ENCODE assay signal across 11 cellular contexts in the genomic region with DNA sequence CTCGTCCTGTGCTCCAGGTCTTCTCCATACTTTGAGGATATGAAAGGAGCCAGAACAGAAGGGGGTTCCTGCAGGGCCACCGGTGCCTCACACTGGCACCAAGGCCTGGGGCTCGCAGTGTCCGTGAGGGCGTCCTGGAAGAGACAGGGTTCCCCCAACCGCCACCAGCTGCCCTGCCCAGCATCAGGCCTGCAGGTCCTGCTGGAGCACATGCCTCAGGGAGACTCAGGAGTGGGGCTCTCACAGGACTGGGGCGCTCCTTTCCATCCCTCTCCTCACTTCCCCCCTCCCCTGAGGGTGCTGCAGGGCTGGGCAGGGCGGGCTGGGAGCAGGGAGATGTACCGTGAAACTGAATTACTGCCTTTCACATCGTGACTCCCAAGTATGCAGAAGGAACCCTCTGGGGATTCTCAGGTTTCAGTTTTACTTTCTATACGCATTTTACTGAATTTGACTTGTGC. TPM values are rescaled to one million over a fixed set of nuclear protein-coding genes. Genes with fewer than 3 reads are reported as not detected.
DNase-seq lines count a peak whose midpoint lies in the region; ATAC-seq and TF ChIP-seq lines count a peak whose summit lies in the region.
"Had no signal": no experiment of that assay in that cellular context is flagged by ENCODE, and none has a peak within 500 bp of the region (broad histone marks: within the 10 kb centered on the region; RNA-seq: fewer than 3 reads in every experiment).

No MANE protein-coding gene starts in this region.

- H3K4me3 ChIP-seq in CD8-positive, alpha-beta T cell (ENCODE audit: low read depth, low read length) = no peak overlapping the region

- no peaks in the 10 kb centered on the region for H3K9me3 ChIP-seq in CD8-positive, alpha-beta T cell (ENCODE audit: low read length)

- TF ChIP-seq CTCF in GM10248 (IDR thresholded peaks at IDR 0.05; ENCODE audit: control extremely low read depth, extremely low read depth, low read depth, missing control alignments) = no peak
- TF ChIP-seq CTCF in omental fat pad (IDR thresholded peaks at IDR 0.05) = no peak
- TF ChIP-seq CTCF in CD8-positive, alpha-beta T cell (IDR thresholded peaks at IDR 0.05) = no peak

- peak; percentile 64 for DNase-seq in GM10248 (ENCODE audit: extremely low spot score)
- DNase-seq in fibroblast of gingiva (ENCODE audit: low read depth) = peak; percentile 9
- no peak for DNase-seq in retina
- no peak for DNase-seq in omental fat pad (ENCODE audit: low spot score)
- DNase-seq in activated CD4-positive, alpha-beta T cell treated with anti-CD3 and anti-CD28 coated beads for 48 hours = no peak
- no peak for DNase-seq in CD8-positive, alpha-beta T cell
- DNase-seq: PC-3 had no signal

- peak; percentile 60 for ATAC-seq in GM21423 (IDR thresholded peaks at IDR 0.05; ENCODE audit: unreplicated experiment)
- peak; percentile 68 for ATAC-seq in HG03520 (IDR thresholded peaks at IDR 0.05; ENCODE audit: unreplicated experiment)
- ATAC-seq in omental fat pad (ENCODE audit: low FRiP score) = no peak
- ATAC-seq in CD8-positive, alpha-beta T cell = no peak
- ATAC-seq: PC-3 had no signal

- CTCF ChIA-PET in GM10248 (lab: Yijun Ruan, JAX) = interaction anchor here (1.2 to 2.1 kb wide), 2 partner anchors 9 to 197 kb away, joined by 4 to 5 read pairs; no protein-coding TSS in a partner anchor
- CTCF ChIA-PET in CD8-positive, alpha-beta T cell (lab: Charles Lee) = no interaction called here

- H3K27ac Mint-ChIP-seq in CD8-positive, alpha-beta T cell = no peak overlapping the region
- H3K27ac Mint-ChIP-seq: progenitor cell of endocrine pancreas had no signal

- no peak overlapping the region for H3K4me3 Mint-ChIP-seq in CD8-positive, alpha-beta T cell

- no peaks in the 10 kb centered on the region for H3K27me3 ChIP-seq in CD8-positive, alpha-beta T cell (ENCODE audit: insufficient read depth, low read length)

- peaks cover 10% of the 10 kb centered on the region for H3K36me3 ChIP-seq in CD8-positive, alpha-beta T cell (ENCODE audit: insufficient read depth, low read length)

- H3K9me3 Mint-ChIP-seq in CD8-positive, alpha-beta T cell = no peaks in the 10 kb centered on the region

- intact Hi-C loops in CD8-positive, alpha-beta T cell (cut with DNase I, micrococcal nuclease) = no loop called here

- POLR2A ChIA-PET in GM10248 (lab: Yijun Ruan, JAX) = no interaction called here
- POLR2A ChIA-PET in CD8-positive, alpha-beta T cell (lab: Charles Lee) = no interaction called here

- H3K36me3 Mint-ChIP-seq in CD8-positive, alpha-beta T cell = peaks cover 54% of the 10 kb centered on the region

- H3K4me1 Mint-ChIP-seq in CD8-positive, alpha-beta T cell (ENCODE audit: low read depth) = no peaks in the 10 kb centered on the region

- no peaks in the 10 kb centered on the region for H3K4me1 ChIP-seq in CD8-positive, alpha-beta T cell (ENCODE audit: insufficient read depth, low read length)

- no peaks in the 10 kb centered on the region for H3K27me3 Mint-ChIP-seq in CD8-positive, alpha-beta T cell (ENCODE audit: low read depth)
- H3K27me3 Mint-ChIP-seq: progenitor cell of endocrine pancreas had no signal

- no peak overlapping the region for H3K27ac ChIP-seq in CD8-positive, alpha-beta T cell (ENCODE audit: low read depth, low read length)
- H3K27ac ChIP-seq: VCaP had no signal

RNA-seq across cellular contexts. Expression of gene CEP72, which starts 31.7 kb away (rescaled TPM):
- total RNA-seq in omental fat pad = 1 to 10 TPM; 1.1 to 2.0 (median 1.7) TPM
- 1 to 10 TPM; 7.4 to 8.9 TPM for total RNA-seq in CD8-positive, alpha-beta T cell

RNA-seq across cellular contexts. Expression of gene TPPP, which starts 49.3 kb away (rescaled TPM):
- 1 to 10 TPM; 3.9 to 7.8 (median 5.5) TPM for total RNA-seq in omental fat pad
- total RNA-seq in CD8-positive, alpha-beta T cell = 1 to 10 TPM; 5.1 to 5.4 TPM

Comparison
In these comparisons a context has a peak if more than half of its experiments do, and no peak if none do; other contexts are left out.
1. DNase-seq: peak in GM10248 (single experiment) and fibroblast of gingiva (single experiment); none in retina (single experiment), omental fat pad (single experiment), activated CD4-positive, alpha-beta T cell treated with anti-CD3 and anti-CD28 coated beads for 48 hours (single experiment) and CD8-positive, alpha-beta T cell (0 of 7).
2. ATAC-seq: peak in GM21423 (single experiment) and HG03520 (single experiment); none in omental fat pad (single experiment) and CD8-positive, alpha-beta T cell (single experiment).